In genomic region chr3:114550155-114550554, GRCh38 we compare ENCODE assay signal across 22 cellular contexts.
A peak's percentile ranks its signal among the peaks of the same experiment; 100 is the strongest.
DNase-seq lines count a peak whose midpoint lies in the region; ATAC-seq, FAIRE-seq and TF ChIP-seq lines count a peak whose summit lies in the region.
"Had no signal": no experiment of that assay in that cellular context is flagged by ENCODE, and none has a peak within 500 bp of the region (broad histone marks: within the 10 kb centered on the region; RNA-seq: fewer than 3 reads in every experiment).

No MANE protein-coding gene starts in this region.

- no peak overlapping the region for H3K4me3 Mint-ChIP-seq in astrocyte (ENCODE audit: unreplicated experiment)
- no peak overlapping the region for H3K4me3 Mint-ChIP-seq in CD4-positive, alpha-beta T cell
- H3K4me3 Mint-ChIP-seq: IgD-negative memory B cell had no signal

- DNase-seq in A549 (ENCODE audit: low read depth in 1 of 2, low spot score in 1 of 2): peak in 1 of 2 experiments; percentile 20
- no peak for DNase-seq in HCT116 (ENCODE audit: low read depth, low spot score)
- DNase-seq in astrocyte (ENCODE audit: low read depth): peak; percentile 55
- DNase-seq in fibroblast of the aortic adventitia (ENCODE audit: low read depth): peak; percentile 66
- no peak for DNase-seq in CD4-positive, alpha-beta T cell
- no peak for DNase-seq in NCI-H2171 treated with DMSO at 0.1 percent for 48 hours (lab: John Stamatoyannopoulos, UW)
- DNase-seq: C1 segment of cervical spinal cord; DMS153; NCI-H1436; NCI-H2029 treated with DMSO at 0.1 percent for 48 hours; NCI-H2227 treated with DMSO at 0.1 percent for 48 hours; NCI-H69; NK-92 treated with Interleukin-12 subunit alpha and Interleukin-12 subunit beta, amount 100 ng/mL, for 24 hours; OCI-M1; SJCRH30; SW 1271 had no signal

- no peak for TF ChIP-seq RAD21 in A549 (conservative IDR thresholded peaks at IDR 0.05 in 1 of 2, IDR thresholded peaks at IDR 0.05 in 1 of 2)
- TF ChIP-seq RAD21 in HCT116 (IDR thresholded peaks at IDR 0.05; ENCODE audit: low read depth): no peak

- TF ChIP-seq CTCF in A549 (IDR thresholded peaks at IDR 0.05): no peak
- no peak for TF ChIP-seq CTCF in HCT116 (IDR thresholded peaks at IDR 0.05 in 2 of 3, conservative IDR thresholded peaks at IDR 0.05 in 1 of 3; ENCODE audit: borderline replicate concordance in 1 of 3, insufficient read depth in 1 of 3, low read depth in 2 of 3, low read length in 2 of 3)
- no peak for TF ChIP-seq CTCF in astrocyte (IDR thresholded peaks at IDR 0.05; ENCODE audit: insufficient read depth, low read depth, low read length)
- no peak for TF ChIP-seq CTCF in fibroblast of the aortic adventitia (IDR thresholded peaks at IDR 0.05; ENCODE audit: insufficient read depth, low read length)
- no peak for TF ChIP-seq CTCF in CD4-positive, alpha-beta T cell (IDR thresholded peaks at IDR 0.05)

- H3K9ac ChIP-seq in HCT116 (ENCODE audit: low read length) (no peak overlapping the region), astrocyte (ENCODE audit: low read length) (no peak overlapping the region)

- H3K9me3 ChIP-seq in A549 (no peaks in the 10 kb centered on the region), HCT116 (ENCODE audit: control insufficient read depth in 1 of 2, insufficient read depth in 1 of 2, low read depth in 1 of 2, low read length in 2 of 2) (no peaks in the 10 kb centered on the region), astrocyte (ENCODE audit: insufficient read depth, low read depth, low read length) (no peaks in the 10 kb centered on the region)
- no peaks in the 10 kb centered on the region for H3K9me3 ChIP-seq in CD4-positive, alpha-beta T cell (ENCODE audit: control insufficient read depth, low read length)
- H3K9me3 ChIP-seq: SJCRH30 had no signal

- FAIRE-seq in A549 (lab: Jason Lieb, UNC) (no peak), astrocyte (lab: Jason Lieb, UNC) (no peak)
- FAIRE-seq: GM18507 had no signal

- H3K27me3 Mint-ChIP-seq in astrocyte (ENCODE audit: low read depth, unreplicated experiment): no peaks in the 10 kb centered on the region
- no peaks in the 10 kb centered on the region for H3K27me3 Mint-ChIP-seq in CD4-positive, alpha-beta T cell
- H3K27me3 Mint-ChIP-seq: IgD-negative memory B cell had no signal

- H3K36me3 ChIP-seq in HCT116 (ENCODE audit: control insufficient read depth in 1 of 2, insufficient read depth in 2 of 2, low read length in 2 of 2) (no peaks in the 10 kb centered on the region; a peak in 1 of 4 replicates), astrocyte (ENCODE audit: insufficient read depth, low read length) (no peaks in the 10 kb centered on the region)
- H3K36me3 ChIP-seq: SJCRH30 had no signal

- CTCF ChIA-PET in A549 (lab: Yijun Ruan, JAX): interaction anchor here (0.7 kb wide), 1 partner anchor 806 kb away, joined by 3 read pairs; no protein-coding TSS in a partner anchor
- CTCF ChIA-PET in HCT116 (lab: Charles Lee): no interaction called here
- CTCF ChIA-PET in CD4-positive, alpha-beta T cell (lab: Charles Lee): no interaction called here

- H3K4me2 ChIP-seq in A549 (peak overlapping the region; percentile 40; the same call in 2 of the 3 replicates), HCT116 (ENCODE audit: low read length) (no peak overlapping the region), astrocyte (ENCODE audit: low read length) (no peak overlapping the region)

- peaks cover 27% of the 10 kb centered on the region for H3K4me1 Mint-ChIP-seq in astrocyte (ENCODE audit: low read depth, unreplicated experiment)
- no peaks in the 10 kb centered on the region for H3K4me1 Mint-ChIP-seq in CD4-positive, alpha-beta T cell (ENCODE audit: low read depth)

- H3K79me2 ChIP-seq in HCT116 (ENCODE audit: insufficient read depth, low read length) (peaks cover 79% of the 10 kb centered on the region), astrocyte (ENCODE audit: insufficient read depth, low read length) (no peaks in the 10 kb centered on the region)

- no peaks in the 10 kb centered on the region for H3K9me2 ChIP-seq in HCT116 (ENCODE audit: insufficient read depth)

- no peak for TF ChIP-seq EP300 in A549 (IDR thresholded peaks at IDR 0.05)

- TF ChIP-seq POLR2A in A549 (IDR thresholded peaks at IDR 0.05; ENCODE audit: low read length) (no peak), HCT116 (IDR thresholded peaks at IDR 0.05; ENCODE audit: borderline replicate concordance, extremely low read depth, insufficient read depth, insufficient read length) (no peak)

- RAD21 ChIA-PET in HCT116 (lab: Charles Lee; ENCODE audit: low non-redundant PET in 1 of 2, low total read pairs in 2 of 2, uncharacterized antibody in 2 of 2, unreplicated experiment in 2 of 2): no interaction called here

- H2AFZ ChIP-seq in HCT116 (ENCODE audit: low read depth, low read length, poor library complexity, severe bottlenecking): no peak overlapping the region
- H2AFZ ChIP-seq in astrocyte (ENCODE audit: low read depth, low read length): no peak overlapping the region

- peak in 1 of 2 experiments; percentile 48; a peak in 2 of 6 replicates for ATAC-seq in A549
- no peak for ATAC-seq in HCT116
- no peak for ATAC-seq in CD4-positive, alpha-beta T cell (ENCODE audit: poor library complexity)
- ATAC-seq in GM18502 (IDR thresholded peaks at IDR 0.05; ENCODE audit: poor library complexity, unreplicated experiment): no peak
- ATAC-seq in HG03460 (IDR thresholded peaks at IDR 0.05; ENCODE audit: unreplicated experiment): no peak

- H3K27ac ChIP-seq in A549 (no peak overlapping the region), HCT116 (ENCODE audit: low read depth, low read length) (no peak overlapping the region), astrocyte (ENCODE audit: low read depth, low read length) (no peak overlapping the region)
- no peak overlapping the region for H3K27ac ChIP-seq in CD4-positive, alpha-beta T cell (ENCODE audit: low read depth, low read length)
- H3K27ac ChIP-seq: 22Rv1, RWPE1, SJCRH30 had no signal

- intact Hi-C loops in HCT116 (cut with micrococcal nuclease): loop anchor here (5.0 kb wide), 1 partner anchor 97 kb away; no protein-coding TSS in a partner anchor
- intact Hi-C loops in CD4-positive, alpha-beta T cell (cut with DNase I, micrococcal nuclease): no loop called here

- H3K27me3 ChIP-seq in HCT116 (ENCODE audit: insufficient read depth, low read length): no peaks in the 10 kb centered on the region
- no peaks in the 10 kb centered on the region for H3K27me3 ChIP-seq in astrocyte (ENCODE audit: insufficient read depth, low read length)
- H3K27me3 ChIP-seq in CD4-positive, alpha-beta T cell (ENCODE audit: control insufficient read depth, insufficient read depth, low read length): no peaks in the 10 kb centered on the region
- H3K27me3 ChIP-seq: SJCRH30 had no signal

- H3K4me1 ChIP-seq in A549 (peaks cover 47% of the 10 kb centered on the region), HCT116 (ENCODE audit: control insufficient read depth in 1 of 2, insufficient read depth in 2 of 2, low read length in 2 of 2) (peaks cover 69 to 72% of the 10 kb centered on the region in 2 experiments), astrocyte (ENCODE audit: insufficient read depth, low read length) (peaks cover 32% of the 10 kb centered on the region)
- H3K4me1 ChIP-seq: SJCRH30 had no signal

- no peaks in the 10 kb centered on the region for H3K9me3 Mint-ChIP-seq in astrocyte (ENCODE audit: unreplicated experiment)
- no peaks in the 10 kb centered on the region for H3K9me3 Mint-ChIP-seq in CD4-positive, alpha-beta T cell
- H3K9me3 Mint-ChIP-seq: IgD-negative memory B cell had no signal

- H3K36me3 Mint-ChIP-seq in astrocyte (ENCODE audit: low read depth, unreplicated experiment): peaks cover 4% of the 10 kb centered on the region
- peaks cover 12% of the 10 kb centered on the region for H3K36me3 Mint-ChIP-seq in CD4-positive, alpha-beta T cell (ENCODE audit: low read depth)

- POLR2A ChIA-PET in A549 (lab: Yijun Ruan, JAX) (no interaction called here), HCT116 (lab: Charles Lee) (no interaction called here)
- POLR2A ChIA-PET in CD4-positive, alpha-beta T cell (lab: Charles Lee): no interaction called here

- no peak overlapping the region for H3K4me3 ChIP-seq in A549
- no peak overlapping the region for H3K4me3 ChIP-seq in HCT116 (replicated peaks in 1 of 2; ENCODE audit: low read depth in 1 of 2, low read length in 2 of 2)
- H3K4me3 ChIP-seq in astrocyte (ENCODE audit: insufficient read depth, low read depth, low read length): no peak overlapping the region
- H3K4me3 ChIP-seq in fibroblast of the aortic adventitia (ENCODE audit: low read depth, low read length): no peak overlapping the region
- H3K4me3 ChIP-seq: SJCRH30 had no signal

- BruUV-seq in HCT116 (replicated peaks; lab: Mats Ljungman, UMichigan): no TSS peak

- H3K27ac Mint-ChIP-seq in astrocyte (ENCODE audit: unreplicated experiment): no peak overlapping the region
- no peak overlapping the region for H3K27ac Mint-ChIP-seq in CD4-positive, alpha-beta T cell
- H3K27ac Mint-ChIP-seq: IgD-negative memory B cell had no signal

- H4K20me1 ChIP-seq in HCT116 (ENCODE audit: insufficient read depth): no peaks in the 10 kb centered on the region
- H4K20me1 ChIP-seq in astrocyte (ENCODE audit: insufficient read depth, low read length): no peaks in the 10 kb centered on the region

- WGBS in A549 (ENCODE audit: missing lambda C conversion rate): 87% methylated on average over 4 of the region's 4 CpGs

TF ChIP-seq in A549, 52 proteins besides CTCF, POLR2A, EP300 and RAD21 (continues in another document):
- peak; percentile 28; the same call in 1 of the 2 replicates for TF ChIP-seq GATA3 (IDR thresholded peaks at IDR 0.05; ENCODE audit: borderline replicate concordance)

TF ChIP-seq in HCT116, 20 proteins besides CTCF, POLR2A, EP300 and RAD21 (continues in another document):
- TF ChIP-seq ZBTB33 (IDR thresholded peaks at IDR 0.05; ENCODE audit: extremely low read depth, insufficient replicate concordance, low read length): no peak
- TF ChIP-seq EGR1 (IDR thresholded peaks at IDR 0.05; ENCODE audit: low read depth): no peak
- TF ChIP-seq SRF (IDR thresholded peaks at IDR 0.05; ENCODE audit: low read depth): no peak
- TF ChIP-seq ATF3 (IDR thresholded peaks at IDR 0.05): no peak

Comparison
In these comparisons a context has a peak if more than half of its experiments do, and no peak if none do; other contexts are left out.
1. DNase-seq: peak in astrocyte (single experiment) and fibroblast of the aortic adventitia (single experiment); none in HCT116 (single experiment), CD4-positive, alpha-beta T cell (0 of 10) and NCI-H2171 treated with DMSO at 0.1 percent for 48 hours (single experiment).